ENCODE assay signal across 18 cellular contexts in genomic region chr5:146778261-146778660, GRCh38.
DNase-seq lines count a peak whose midpoint lies in the region; ATAC-seq and TF ChIP-seq lines count a peak whose summit lies in the region.
"Had no signal": no experiment of that assay in that cellular context is flagged by ENCODE, and none has a peak within 500 bp of the region (broad histone marks: within the 10 kb centered on the region; RNA-seq: fewer than 3 reads in every experiment).

No MANE protein-coding gene starts in this region.

- H3K4me3 Mint-ChIP-seq in brain: no peak overlapping the region
- H3K4me3 Mint-ChIP-seq: CD4-positive, CD25-positive, alpha-beta regulatory T cell; CD8-positive, alpha-beta memory T cell; GM23338; HFFc6 had no signal

- no peak overlapping the region for H2AFZ ChIP-seq in neural cell (ENCODE audit: low read depth, low read length)

- TF ChIP-seq CTCF in brain (conservative IDR thresholded peaks at IDR 0.05): no peak
- peak; percentile 26 for TF ChIP-seq CTCF in neural cell (IDR thresholded peaks at IDR 0.05; ENCODE audit: poor library complexity, severe bottlenecking)
- TF ChIP-seq CTCF in mucosa of descending colon (IDR thresholded peaks at IDR 0.05): no peak

- peaks cover 39% of the 10 kb centered on the region for H3K79me2 ChIP-seq in neural cell (replicated peaks; ENCODE audit: insufficient read depth, low read length)

- DNase-seq in substantia nigra (lab: John Stamatoyannopoulos, UW) (no peak), foreskin melanocyte (no peak), DMS153 (lab: John Stamatoyannopoulos, UW) (no peak), mucosa of descending colon (no peak)
- DNase-seq: ACHN; BE2C; CD4-positive, CD25-positive, alpha-beta regulatory T cell; CD8-positive, alpha-beta memory T cell; COR-L47; DMS 273 treated with DMSO at 0.1 percent for 48 hours; H7; HFFc6; IMR-90 had no signal

- no peaks in the 10 kb centered on the region for H3K9me3 ChIP-seq in neural cell (ENCODE audit: low read length)
- H3K9me3 ChIP-seq in mucosa of descending colon: no peaks in the 10 kb centered on the region
- H3K9me3 ChIP-seq: BE2C had no signal

- peaks cover 21% of the 10 kb centered on the region for H3K4me1 Mint-ChIP-seq in brain

- H3K4me3 ChIP-seq in neural cell (ENCODE audit: low read length) (no peak overlapping the region), mucosa of descending colon (no peak overlapping the region)
- H3K4me3 ChIP-seq: GM23338 had no signal

- H3K4me2 ChIP-seq in neural cell (ENCODE audit: low read length): peak overlapping the region; percentile 35
- H3K4me2 ChIP-seq: GM23338 had no signal

- TF ChIP-seq RAD21 in neural cell (conservative IDR thresholded peaks at IDR 0.05): no peak

- peak; percentile 65 for TF ChIP-seq EP300 in neural cell (conservative IDR thresholded peaks at IDR 0.05; ENCODE audit: poor library complexity, severe bottlenecking)

- no peaks in the 10 kb centered on the region for H3K27me3 ChIP-seq in neural cell (ENCODE audit: insufficient read depth, low read depth, low read length)
- H3K27me3 ChIP-seq: BE2C had no signal

- H4K20me1 ChIP-seq in neural cell (ENCODE audit: insufficient read depth): no peaks in the 10 kb centered on the region

- peaks cover 7% of the 10 kb centered on the region for H3K36me3 Mint-ChIP-seq in brain
- H3K36me3 Mint-ChIP-seq: CD4-positive, CD25-positive, alpha-beta regulatory T cell had no signal

- H3F3A ChIP-seq in neural cell (ENCODE audit: insufficient read depth, low read length, poor library complexity, severe bottlenecking): no peaks in the 10 kb centered on the region

- H3K27me3 Mint-ChIP-seq in brain: peaks cover 4% of the 10 kb centered on the region
- H3K27me3 Mint-ChIP-seq: CD4-positive, CD25-positive, alpha-beta regulatory T cell; CD8-positive, alpha-beta memory T cell had no signal

- no peaks in the 10 kb centered on the region for H3K36me3 ChIP-seq in neural cell (ENCODE audit: insufficient read depth, low read length)
- no peaks in the 10 kb centered on the region for H3K36me3 ChIP-seq in mucosa of descending colon (ENCODE audit: low read depth)
- H3K36me3 ChIP-seq: BE2C had no signal

- peak overlapping the region; percentile 71 for H3K27ac ChIP-seq in cingulate gyrus (ENCODE audit: low read depth, low read length)
- peak overlapping the region; percentile 66 for H3K27ac ChIP-seq in neural cell (ENCODE audit: low read length)
- peak overlapping the region; percentile 54 for H3K27ac ChIP-seq in substantia nigra (ENCODE audit: low read depth, low read length, poor library complexity, severe bottlenecking)

- H3K9me3 Mint-ChIP-seq in brain: peaks cover 8 to 24% (median 9%) of the 10 kb centered on the region in 5 experiments

- H3K4me1 ChIP-seq in mucosa of descending colon (ENCODE audit: low read depth): no peaks in the 10 kb centered on the region

- intact Hi-C loops in mucosa of descending colon (cut with DNase I, micrococcal nuclease): no loop called here

- H3K9me2 ChIP-seq in neural cell (ENCODE audit: insufficient read depth, low read length): no peaks in the 10 kb centered on the region

- peak overlapping the region in 3 of 5 experiments; percentile 49 to 94 (median 79) for H3K27ac Mint-ChIP-seq in brain
- H3K27ac Mint-ChIP-seq: CD4-positive, CD25-positive, alpha-beta regulatory T cell; HFFc6 had no signal

- H3K9ac ChIP-seq in neural cell (ENCODE audit: low read length): no peak overlapping the region

- ATAC-seq in mucosa of descending colon: no peak
- ATAC-seq: GM23338, HCT116 had no signal

TF ChIP-seq in neural cell, 6 proteins besides CTCF, POLR2A, EP300 and RAD21:
- TF ChIP-seq TAF1 (IDR thresholded peaks at IDR 0.05; ENCODE audit: low read depth) (no peak), REST (IDR thresholded peaks at IDR 0.05; ENCODE audit: borderline replicate concordance) (peak; percentile 28)
